8 cellular contexts compared by ENCODE assay signal in the genomic region with DNA sequence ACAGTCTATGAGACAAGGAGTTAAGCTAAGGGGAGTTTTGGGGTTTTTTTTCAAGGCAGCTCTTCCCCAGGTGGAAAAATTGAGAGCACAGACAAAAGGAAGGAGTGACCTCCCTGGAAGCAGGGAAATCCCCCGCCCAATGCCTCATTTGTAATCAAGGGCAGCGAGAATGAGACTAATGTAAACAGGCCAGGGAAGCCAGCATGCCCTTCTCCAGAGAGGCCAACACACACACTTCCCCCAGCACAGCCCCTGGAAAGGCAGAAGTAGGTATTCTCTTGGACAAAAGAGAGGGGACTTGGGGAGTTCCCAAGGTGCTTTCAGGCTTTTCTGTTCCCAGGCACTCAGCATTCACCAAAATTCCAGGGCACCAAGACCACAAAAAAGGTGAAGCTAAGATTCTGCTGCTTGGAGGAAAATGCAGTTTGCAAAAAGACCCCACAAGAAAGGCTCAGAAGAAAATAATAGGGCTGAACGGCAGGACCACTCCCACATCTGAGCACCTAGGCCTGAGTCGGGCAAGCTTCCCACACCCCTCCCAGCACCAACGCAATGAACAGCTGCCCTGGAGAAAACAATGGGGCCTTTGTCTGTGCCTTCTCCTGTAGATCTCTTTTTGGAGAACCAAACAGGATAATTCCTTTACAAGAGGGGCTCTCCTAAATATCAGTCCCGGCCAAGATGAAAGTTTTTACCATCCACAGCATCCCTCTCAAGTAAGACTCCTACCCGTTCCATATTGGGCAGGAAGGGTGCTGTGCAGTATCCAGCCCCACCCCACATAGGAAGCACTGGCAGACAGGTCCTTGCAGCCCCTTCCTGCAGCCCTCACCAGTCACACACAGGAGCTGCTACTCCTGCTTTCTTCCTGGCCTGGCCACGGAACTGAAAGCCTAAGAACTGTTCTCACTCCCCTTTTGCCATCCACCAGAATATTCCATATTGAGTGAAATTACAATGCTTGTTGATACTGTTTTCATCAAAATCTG.
DNase-seq lines count a peak whose midpoint lies in the region; ATAC-seq, FAIRE-seq and TF ChIP-seq lines count a peak whose summit lies in the region.

No MANE protein-coding gene starts in this region.

- H3K4me3 Mint-ChIP-seq in nephron, result peak overlapping the region in 1 of 3 experiments; percentile 11

- H4K20me1 ChIP-seq in endothelial cell of umbilical vein (replicated peaks; ENCODE audit: control insufficient read depth, extremely low read depth, insufficient read depth, low read length), result no peaks in the 10 kb centered on the region

- POLR2A ChIA-PET in endothelial cell of umbilical vein (lab: Charles Lee), result interaction anchor here (0.8 kb wide), 1 partner anchor 28 kb away, joined by 4 read pairs; no protein-coding TSS in a partner anchor

- peak; percentile 23 for DNase-seq in AG09319 (ENCODE audit: extremely low read depth, low read depth)
- DNase-seq in HuH-7 (ENCODE audit: low spot score), result peak; percentile 55
- peak; percentile 92 for DNase-seq in endothelial cell of umbilical vein (ENCODE audit: low read depth, low spot score)
- DNase-seq in kidney, result no peak
- no peak for DNase-seq in NCI-H510A treated with DMSO at 0.1 percent for 48 hours (lab: John Stamatoyannopoulos, UW)

- no peaks in the 10 kb centered on the region for H3K9me3 Mint-ChIP-seq in nephron

- H3K4me3 ChIP-seq in endothelial cell of umbilical vein (replicated peaks in 1 of 3; ENCODE audit: insufficient read depth in 1 of 3, low read depth in 1 of 3, low read length in 3 of 3) (no peak overlapping the region), kidney (ENCODE audit: low read length in 2 of 2) (no peak overlapping the region)

- H3K4me1 ChIP-seq in endothelial cell of umbilical vein (ENCODE audit: control insufficient read depth, extremely low read depth, insufficient read depth, low read length) (peaks cover 17% of the 10 kb centered on the region), kidney (ENCODE audit: control insufficient read depth in 1 of 2, insufficient read depth in 1 of 2, low read depth in 1 of 2, low read length in 2 of 2) (peaks cover 6 to 11% of the 10 kb centered on the region in 2 donors)

- no peaks in the 10 kb centered on the region for H3K36me3 ChIP-seq in endothelial cell of umbilical vein (ENCODE audit: control insufficient read depth in 2 of 2, extremely low read depth in 1 of 2, insufficient read depth in 2 of 2, low read length in 2 of 2)
- H3K36me3 ChIP-seq in kidney (ENCODE audit: control insufficient read depth in 1 of 2, insufficient read depth in 2 of 2, low read length in 2 of 2), result no peaks in the 10 kb centered on the region

- intact Hi-C loops in endothelial cell of umbilical vein (cut with micrococcal nuclease), result no loop called here
- intact Hi-C loops in kidney (cut with DNase I), result no loop called here

- no peaks in the 10 kb centered on the region for H3K27me3 Mint-ChIP-seq in nephron (ENCODE audit: low read depth)

- TF ChIP-seq CTCF in AG09319 (IDR thresholded peaks at IDR 0.05; ENCODE audit: low read depth, low read length) (no peak), endothelial cell of umbilical vein (IDR thresholded peaks at IDR 0.05; ENCODE audit: extremely low read depth in 1 of 2, insufficient read depth in 1 of 2, low read depth in 1 of 2, low read length in 2 of 2) (no peak), nephron (IDR thresholded peaks at IDR 0.05; ENCODE audit: unreplicated experiment in 3 of 3) (no peak), kidney (IDR thresholded peaks at IDR 0.05; ENCODE audit: borderline replicate concordance, extremely low read depth, insufficient read depth) (no peak)

- FAIRE-seq in endothelial cell of umbilical vein (lab: Jason Lieb, UNC), result peak; percentile 75
- no peak for FAIRE-seq in kidney (lab: Jason Lieb, UNC)

- CTCF ChIA-PET in endothelial cell of umbilical vein (lab: Charles Lee), result interaction anchor here (0.8 to 2.1 kb wide), 4 partner anchors 10 to 31 kb away, joined by 3 to 7 read pairs (median 4); no protein-coding TSS in a partner anchor

- no peaks in the 10 kb centered on the region for H3K27me3 ChIP-seq in endothelial cell of umbilical vein (ENCODE audit: control insufficient read depth in 2 of 2, insufficient read depth in 2 of 2, low read length in 2 of 2)

- peaks cover 8% of the 10 kb centered on the region for H3K36me3 Mint-ChIP-seq in nephron (ENCODE audit: low read depth)

- dilution Hi-C loops in endothelial cell of umbilical vein (cut with MboI; ENCODE audit: extremely low pct_ligation_motif_present, low sequenced_read_pairs), result no loop called here

- BruUV-seq in endothelial cell of umbilical vein (replicated peaks; lab: Mats Ljungman, UMichigan), result no TSS peak

- H3K4me2 ChIP-seq in endothelial cell of umbilical vein (ENCODE audit: insufficient read depth, low read length), result peak overlapping the region; percentile 14

- no peak overlapping the region for H3K9ac ChIP-seq in endothelial cell of umbilical vein (replicated peaks; ENCODE audit: extremely low read depth, insufficient read depth, low read length)
- no peak overlapping the region for H3K9ac ChIP-seq in kidney (ENCODE audit: low read length in 2 of 2)

- ATAC-seq in GM21529 (IDR thresholded peaks at IDR 0.05; ENCODE audit: unreplicated experiment) (no peak), GM21723 (IDR thresholded peaks at IDR 0.05; ENCODE audit: unreplicated experiment) (no peak)

- peak overlapping the region; percentile 38 for H2AFZ ChIP-seq in endothelial cell of umbilical vein (ENCODE audit: low read depth, low read length)

- H3K4me1 Mint-ChIP-seq in nephron, result peaks cover 55% of the 10 kb centered on the region

- peak overlapping the region; percentile 33 for H3K27ac ChIP-seq in endothelial cell of umbilical vein (ENCODE audit: insufficient read depth, low read depth, low read length)
- H3K27ac ChIP-seq in kidney (ENCODE audit: low read depth in 2 of 2, low read length in 2 of 2), result peak overlapping the region in 1 of 2 donors; percentile 32

- H3K79me2 ChIP-seq in endothelial cell of umbilical vein (ENCODE audit: control insufficient read depth, insufficient read depth, low read length), result no peaks in the 10 kb centered on the region

- peak overlapping the region; percentile 68 to 84 (median 69) for H3K27ac Mint-ChIP-seq in nephron

- no peaks in the 10 kb centered on the region for H3K9me3 ChIP-seq in endothelial cell of umbilical vein (replicated peaks; ENCODE audit: control insufficient read depth, insufficient read depth, low read length)
- H3K9me3 ChIP-seq in kidney (ENCODE audit: control insufficient read depth in 1 of 2, low read length in 2 of 2), result no peaks in the 10 kb centered on the region

- peak; percentile 50 for TF ChIP-seq POLR2A in endothelial cell of umbilical vein (IDR thresholded peaks at IDR 0.05; ENCODE audit: low read depth, low read length)

- H3K9me1 ChIP-seq in endothelial cell of umbilical vein (replicated peaks; ENCODE audit: control insufficient read depth, extremely low read depth, insufficient read depth, low read length), result no peaks in the 10 kb centered on the region

TF ChIP-seq in endothelial cell of umbilical vein, 7 proteins besides CTCF, POLR2A, EP300 and RAD21:
- TF ChIP-seq EZH2 (IDR thresholded peaks at IDR 0.05; ENCODE audit: borderline replicate concordance, low read depth, low read length, severe bottlenecking) (no peak), POLR2AphosphoS5 (IDR thresholded peaks at IDR 0.05; ENCODE audit: insufficient read depth, low read depth, low read length) (peak; percentile 41)

Comparison
In these comparisons a context has a peak if more than half of its experiments do, and no peak if none do; other contexts are left out.
1. DNase-seq: peak in AG09319 (single experiment), HuH-7 (single experiment) and endothelial cell of umbilical vein (single experiment); none in kidney (single experiment) and NCI-H510A treated with DMSO at 0.1 percent for 48 hours (single experiment).